Comparison of ENCODE assay signal across 8 cellular contexts in genomic region chrX:119871599-119872395, GRCh38. TPM values are rescaled to one million over a fixed set of nuclear protein-coding genes. Genes with fewer than 3 reads are reported as not detected.
DNase-seq lines count a peak whose midpoint lies in the region; ATAC-seq and TF ChIP-seq lines count a peak whose summit lies in the region.

NDUFA1 (plus strand) TSS chrX:119871832; CDS start chrX:119871912, 80 bp downstream.
RNF113A (minus strand) TSS chrX:119871733; CDS start chrX:119871613, 120 bp downstream.

- intact Hi-C loops in right lobe of liver (cut with DNase I), result no loop called here

- peaks cover 0 to 8% (median 0%) of the 10 kb centered on the region in 4 donors for H3K4me1 ChIP-seq in right lobe of liver

- H3K27me3 ChIP-seq in right lobe of liver, result no peaks in the 10 kb centered on the region

- no peaks in the 10 kb centered on the region for H3K9me3 ChIP-seq in right lobe of liver

- no peak for TF ChIP-seq CTCF in C4-2B (conservative IDR thresholded peaks at IDR 0.05)
- no peak for TF ChIP-seq CTCF in right lobe of liver (IDR thresholded peaks at IDR 0.05)

- TF ChIP-seq POLR2A in right lobe of liver (IDR thresholded peaks at IDR 0.05), result peak; percentile 84

- H3K4me3 ChIP-seq in right lobe of liver, result peak within 1 kb of the TSS; percentile 56 to 72 (median 65)

- no peaks in the 10 kb centered on the region for H3K36me3 ChIP-seq in right lobe of liver

- ATAC-seq in GM19372 (IDR thresholded peaks at IDR 0.05; ENCODE audit: low read depth, unreplicated experiment), result peak; percentile 89
- ATAC-seq in HG03521 (IDR thresholded peaks at IDR 0.05; ENCODE audit: unreplicated experiment), result peak; percentile 91
- peak; percentile 95 to 97 (median 96) for ATAC-seq in right lobe of liver

- DNase-seq in NCI-H774 (lab: John Stamatoyannopoulos, UW), result peak; percentile 94
- DNase-seq in activated CD4-positive, alpha-beta T cell treated with anti-CD3 and anti-CD28 coated beads, Interleukin-2, amount 50 U/mL, for 48 hours, result peak; percentile 80 to 83
- DNase-seq in dermis blood vessel endothelial cell, result peak; percentile 77
- DNase-seq in right lobe of liver, result peak; percentile 85 to 90 (median 89)
- peak; percentile 74 to 84 for DNase-seq in stimulated activated CD4-positive, alpha-beta T cell treated with anti-CD3 and anti-CD28 coated beads, Interleukin-4, amount 100 ng/mL, for 4 hours

- WGBS in right lobe of liver (ENCODE audit: insufficient coverage, low coverage, low lambda C conversion rate, missing lambda C conversion rate), result 32% methylated on average over 33 of the region's 62 CpGs

- H3K27ac ChIP-seq in C4-2B (peak within 1 kb of the TSS; percentile 89), right lobe of liver (peak within 1 kb of the TSS; percentile 85 to 93 (median 90))

RNA-seq across cellular contexts. Expression of gene NDUFA1, which starts in this region (rescaled TPM):
- 52.0 and 89.2 TPM in 2 replicates for total RNA-seq in dermis blood vessel endothelial cell
- 10 to 100 TPM; 45.9 to 74.1 (median 65.1) TPM for total RNA-seq in right lobe of liver

RNA-seq across cellular contexts. Expression of gene RNF113A, which starts in this region (rescaled TPM):
- total RNA-seq in dermis blood vessel endothelial cell (18.0 and 19.6 TPM in 2 replicates), right lobe of liver (10 to 100 TPM in 2 of 6 experiments, 1 to 10 TPM in 4; 6.1 to 12.6 (median 7.5) TPM)

Comparison
In these comparisons a context has a peak if more than half of its experiments do, and no peak if none do; other contexts are left out.
1. Peak in every context shown above with its lines: DNase-seq, ATAC-seq, H3K4me3 ChIP-seq and H3K27ac ChIP-seq.